In genomic region chr3:139521144-139521543, GRCh38 we compare ENCODE assay signal across 33 cellular contexts. TPM values are rescaled to one million over a fixed set of nuclear protein-coding genes. Genes with fewer than 3 reads are reported as not detected.
"Had no signal": no experiment of that assay in that cellular context is flagged by ENCODE, and none has a peak within 500 bp of the region (broad histone marks: within the 10 kb centered on the region; RNA-seq: fewer than 3 reads in every experiment).

No MANE protein-coding gene starts in this region.

- H3K27ac Mint-ChIP-seq: activated CD8-positive, alpha-beta T cell treated with anti-CD3 and anti-CD28 coated beads for 36 hours; activated T-helper 17 cell treated with anti-CD3 and anti-CD28 coated beads, Interleukin-2, amount 50 U/mL, for 72 hours; effector memory CD8-positive, alpha-beta T cell; naive B cell; stimulated activated naive B cell treated with anti-CD40 and anti-IgM and Interleukin-4, amounts not matched to agents 10 μg/mL and 1 μg/mL and 100 μg/mL, for 72 hours had no signal

- H3K36me3 Mint-ChIP-seq: naive B cell; stimulated activated naive B cell treated with anti-CD40 and anti-IgM and Interleukin-4, amounts not matched to agents 10 μg/mL and 1 μg/mL and 100 μg/mL, for 72 hours had no signal

- H3K4me3 Mint-ChIP-seq: activated CD8-positive, alpha-beta T cell treated with anti-CD3 and anti-CD28 coated beads for 36 hours; activated T-cell treated with anti-CD3 and anti-CD28 coated beads, Interleukin-2, amount 50 U/mL, for 4 hours; activated T-helper 17 cell treated with anti-CD3 and anti-CD28 coated beads, Interleukin-2, amount 50 U/mL, for 72 hours; effector memory CD8-positive, alpha-beta T cell; mesothelial cell of epicardium; naive B cell; neural crest cell; stimulated activated naive B cell treated with anti-CD40 and anti-IgM and Interleukin-4, amounts not matched to agents 10 μg/mL and 1 μg/mL and 100 μg/mL, for 72 hours had no signal

- H3K9me3 Mint-ChIP-seq: activated CD8-positive, alpha-beta T cell treated with anti-CD3 and anti-CD28 coated beads for 36 hours; activated T-cell treated with anti-CD3 and anti-CD28 coated beads, Interleukin-2, amount 50 U/mL, for 4 hours; activated T-helper 17 cell treated with anti-CD3 and anti-CD28 coated beads, Interleukin-2, amount 50 U/mL, for 72 hours; effector memory CD8-positive, alpha-beta T cell; mesothelial cell of epicardium; naive B cell; neural crest cell; stimulated activated naive B cell treated with anti-CD40 and anti-IgM and Interleukin-4, amounts not matched to agents 10 μg/mL and 1 μg/mL and 100 μg/mL, for 72 hours had no signal

- ATAC-seq: activated CD8-positive, alpha-beta T cell treated with anti-CD3 and anti-CD28 coated beads for 36 hours; activated T-cell treated with anti-CD3 and anti-CD28 coated beads, Interleukin-2, amount 50 U/mL, for 4 hours; activated T-helper 17 cell treated with anti-CD3 and anti-CD28 coated beads, Interleukin-2, amount 50 U/mL, for 72 hours; effector memory CD8-positive, alpha-beta T cell; gastrocnemius medialis; stimulated activated naive B cell treated with anti-CD40 and anti-IgM and Interleukin-4, amounts not matched to agents 10 μg/mL and 1 μg/mL and 100 μg/mL, for 72 hours had no signal

- H3K36me3 ChIP-seq: brain microvascular endothelial cell, gastrocnemius medialis, right atrium auricular region, thyroid gland, upper lobe of left lung, vagina had no signal

- H3K4me1 ChIP-seq: parathyroid adenoma, right atrium auricular region, stomach, thyroid gland, upper lobe of left lung, vagina had no signal

- DNase-seq: activated CD4-positive, alpha-beta T cell treated with anti-CD3 and anti-CD28 coated beads for 1 hour; activated CD4-positive, alpha-beta T cell treated with anti-CD3 and anti-CD28 coated beads, Interleukin-2, amount 50 U/mL, for 1 hour; activated CD8-positive, alpha-beta T cell treated with anti-CD3 and anti-CD28 coated beads for 36 hours; activated gamma-delta T cell treated with Interleukin-2 at 50 U/mL for 16 hours; activated naive CD4-positive, alpha-beta T cell treated with anti-CD3 and anti-CD28 coated beads, Interleukin-2, amount 50 U/mL, for 16 hours; activated T-cell treated with anti-CD3 and anti-CD28 coated beads, Interleukin-2, amount 50 U/mL, for 4 hours; amniotic stem cell; brain microvascular endothelial cell; effector memory CD8-positive, alpha-beta T cell; erythroblast; gastrocnemius medialis; left cardiac atrium; naive B cell; stimulated activated CD4-positive, alpha-beta T cell treated with anti-CD3 and anti-CD28 coated beads, Interleukin-15, amount 100 ng/mL, for 24 hours; stimulated activated CD4-positive, alpha-beta T cell treated with anti-CD3 and anti-CD28 coated beads, Interleukin-2, amount 100 ng/mL, for 24 hours; stimulated activated naive B cell treated with anti-CD40 and anti-IgM and Interleukin-4, amounts not matched to agents 10 μg/mL and 1 μg/mL and 100 μg/mL, for 72 hours; stomach; thyroid gland; upper lobe of left lung had no signal

- H3K27me3 ChIP-seq: brain microvascular endothelial cell, gastrocnemius medialis, hepatocyte, right atrium auricular region, stomach, thyroid gland, upper lobe of left lung, vagina had no signal

- H3K27ac ChIP-seq: brain microvascular endothelial cell, coronary artery, gastrocnemius medialis, hepatocyte, parathyroid adenoma, right atrium auricular region, stomach, thyroid gland, upper lobe of left lung, vagina had no signal

- H3K4me1 Mint-ChIP-seq: activated T-helper 17 cell treated with anti-CD3 and anti-CD28 coated beads, Interleukin-2, amount 50 U/mL, for 72 hours; neural crest cell; stimulated activated naive B cell treated with anti-CD40 and anti-IgM and Interleukin-4, amounts not matched to agents 10 μg/mL and 1 μg/mL and 100 μg/mL, for 72 hours had no signal

- H3K27me3 Mint-ChIP-seq: activated CD8-positive, alpha-beta T cell treated with anti-CD3 and anti-CD28 coated beads for 36 hours; stimulated activated naive B cell treated with anti-CD40 and anti-IgM and Interleukin-4, amounts not matched to agents 10 μg/mL and 1 μg/mL and 100 μg/mL, for 72 hours had no signal

- H3K9me3 ChIP-seq: gastrocnemius medialis, right atrium auricular region, stomach, thyroid gland, upper lobe of left lung, vagina had no signal

- H3K4me3 ChIP-seq: coronary artery, gastrocnemius medialis, hepatocyte, right atrium auricular region, stomach, thyroid gland, upper lobe of left lung, vagina had no signal

RNA-seq across cellular contexts. Expression of gene RBP1, which starts 18.4 kb away (rescaled TPM):
- total RNA-seq: activated CD8-positive, alpha-beta T cell treated with anti-CD3 and anti-CD28 coated beads for 36 hours; activated T-helper 17 cell treated with anti-CD3 and anti-CD28 coated beads, Interleukin-2, amount 50 U/mL, for 72 hours had no signal

RNA-seq across cellular contexts. Expression of gene RBP2, which starts 44.8 kb away (rescaled TPM):
- total RNA-seq: activated CD8-positive, alpha-beta T cell treated with anti-CD3 and anti-CD28 coated beads for 36 hours; activated T-cell treated with anti-CD3 and anti-CD28 coated beads, Interleukin-2, amount 50 U/mL, for 4 hours; activated T-helper 17 cell treated with anti-CD3 and anti-CD28 coated beads, Interleukin-2, amount 50 U/mL, for 72 hours; astrocyte; cardiac septum; cerebellum; gastrocnemius medialis; left cardiac atrium; mesothelial cell of epicardium; neural crest cell; pulmonary artery endothelial cell; right atrium auricular region; thyroid gland; vagina had no signal
- polyA plus RNA-seq: keratinocyte, liver had no signal
